ENCODE assay signal across 10 cellular contexts in the genomic region with DNA sequence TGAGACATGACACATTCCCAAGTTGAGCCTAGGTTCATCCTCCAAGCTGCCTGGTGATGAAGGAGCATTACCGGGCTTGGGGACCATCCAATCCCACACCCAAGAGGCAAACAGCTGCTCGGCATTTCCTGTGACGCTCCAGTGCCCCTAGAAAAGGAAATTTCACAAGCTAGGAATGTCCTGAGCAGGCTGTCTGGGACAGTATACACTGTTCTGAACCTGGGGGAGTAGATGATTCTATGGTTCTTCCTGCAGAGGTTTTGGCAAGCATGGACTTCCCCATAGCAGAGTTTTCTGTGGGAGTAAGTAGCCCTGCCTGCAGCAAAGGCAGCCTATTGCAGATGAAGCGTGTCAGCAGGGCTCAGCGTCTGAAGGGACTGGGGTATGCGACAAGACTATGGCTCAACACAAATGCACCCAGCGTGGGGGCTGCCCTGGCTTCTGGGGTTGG. TPM values are rescaled to one million over a fixed set of nuclear protein-coding genes. Genes with fewer than 3 reads are reported as not detected.
DNase-seq lines count a peak whose midpoint lies in the region; ATAC-seq, FAIRE-seq and TF ChIP-seq lines count a peak whose summit lies in the region.
"Had no signal": no experiment of that assay in that cellular context is flagged by ENCODE, and none has a peak within 500 bp of the region (broad histone marks: within the 10 kb centered on the region; RNA-seq: fewer than 3 reads in every experiment).

No MANE protein-coding gene starts in this region.

- TF ChIP-seq POLR2A in H54 (IDR thresholded peaks at IDR 0.05; ENCODE audit: low read depth, low read length) = no peak

- H3K27me3 ChIP-seq in AG04450 (ENCODE audit: control insufficient read depth, insufficient read depth, low read length) = no peaks in the 10 kb centered on the region

- CTCF ChIA-PET in AG04450 (lab: Charles Lee) = interaction anchor here (1.1 to 4.0 kb wide), 3 partner anchors 9 to 134 kb away, joined by 3 to 29 read pairs (median 3); no protein-coding TSS in a partner anchor

- H3K4me3 ChIP-seq in AG04450 (ENCODE audit: low read depth, low read length) = no peak overlapping the region

- peak; percentile 76 for DNase-seq in AG04450 (ENCODE audit: low read depth, low spot score)
- peak; percentile 61 for DNase-seq in M059J (ENCODE audit: low read depth)
- peak; percentile 55 for DNase-seq in ecto neural progenitor cell (ENCODE audit: low spot score)
- no peak for DNase-seq in mesothelial cell of epicardium (ENCODE audit: low spot score in 2 of 2, unreplicated experiment in 2 of 2)
- no peak for DNase-seq in H54 (ENCODE audit: insufficient read length, low spot score)
- DNase-seq in GM20000 (ENCODE audit: low spot score) = no peak
- DNase-seq in activated CD4-positive, CD25-positive, alpha-beta regulatory T cell treated with anti-CD3 and anti-CD28 coated beads, Interleukin-2, amount 50 U/mL, for 72 hours = no peak
- DNase-seq: NK-92 treated with Interleukin-12 subunit alpha and Interleukin-12 subunit beta, amount 100 ng/mL, for 24 hours had no signal

- no peak for TF ChIP-seq CTCF in AG04450 (IDR thresholded peaks at IDR 0.05; ENCODE audit: low read depth, low read length)
- no peak for TF ChIP-seq CTCF in mesothelial cell of epicardium (IDR thresholded peaks at IDR 0.05; ENCODE audit: unreplicated experiment)
- no peak for TF ChIP-seq CTCF in GM20000 (IDR thresholded peaks at IDR 0.05; ENCODE audit: extremely low read depth, missing control alignments)

- no peak for ATAC-seq in activated CD4-positive, CD25-positive, alpha-beta regulatory T cell treated with anti-CD3 and anti-CD28 coated beads, Interleukin-2, amount 50 U/mL, for 24 hours

- H3K4me3 Mint-ChIP-seq in mesothelial cell of epicardium = no peak overlapping the region
- H3K4me3 Mint-ChIP-seq: activated naive CD4-positive, alpha-beta T cell treated with anti-CD3 and anti-CD28 coated beads, Interleukin-2, amount 50 U/mL, for 24 hours had no signal

- POLR2A ChIA-PET in AG04450 (lab: Yijun Ruan, JAX) = no interaction called here

- H3K27ac Mint-ChIP-seq in mesothelial cell of epicardium = peak overlapping the region; percentile 52
- H3K27ac Mint-ChIP-seq: activated naive CD4-positive, alpha-beta T cell treated with anti-CD3 and anti-CD28 coated beads, Interleukin-2, amount 50 U/mL, for 24 hours had no signal

- FAIRE-seq in H54 (lab: Jason Lieb, UNC) = no peak

- H3K27ac ChIP-seq in AG04450 (ENCODE audit: low read depth, low read length) = peak overlapping the region; percentile 84

- H3K36me3 Mint-ChIP-seq in mesothelial cell of epicardium = no peaks in the 10 kb centered on the region

- H3K4me1 Mint-ChIP-seq in mesothelial cell of epicardium = peaks cover 29% of the 10 kb centered on the region

- no peaks in the 10 kb centered on the region for H3K9me3 ChIP-seq in AG04450 (ENCODE audit: control insufficient read depth, insufficient read depth, low read length)

- no peaks in the 10 kb centered on the region for H3K9me3 Mint-ChIP-seq in mesothelial cell of epicardium
- H3K9me3 Mint-ChIP-seq: activated naive CD4-positive, alpha-beta T cell treated with anti-CD3 and anti-CD28 coated beads, Interleukin-2, amount 50 U/mL, for 24 hours had no signal

- no peaks in the 10 kb centered on the region for H3K27me3 Mint-ChIP-seq in mesothelial cell of epicardium (ENCODE audit: low read depth)
- H3K27me3 Mint-ChIP-seq: activated naive CD4-positive, alpha-beta T cell treated with anti-CD3 and anti-CD28 coated beads, Interleukin-2, amount 50 U/mL, for 24 hours had no signal

RNA-seq across cellular contexts. Expression of a gene that starts 47.4 kb away (rescaled TPM):
- 203 and 271 TPM in 2 replicates for polyA plus RNA-seq in AG04450 (2011; rRNA removed)
- polyA minus RNA-seq in AG04450 (2011; rRNA and poly(A)+ RNA removed) = 184 and 206 TPM in 2 replicates
- total RNA-seq in M059J (2014; rRNA removed; shearing (Covaris generic)) = 85.9 and 94.1 TPM in 2 replicates
- total RNA-seq in mesothelial cell of epicardium = 533 to 567 TPM (median 547 TPM) in 3 replicates

Comparison
In these comparisons a context has a peak if more than half of its experiments do, and no peak if none do; other contexts are left out.
1. DNase-seq: peak in AG04450 (single experiment), M059J (single experiment) and ecto neural progenitor cell (single experiment); none in mesothelial cell of epicardium (0 of 2), H54 (single experiment), GM20000 (single experiment) and activated CD4-positive, CD25-positive, alpha-beta regulatory T cell treated with anti-CD3 and anti-CD28 coated beads, Interleukin-2, amount 50 U/mL, for 72 hours (single experiment).